ENCODE assay signal across 17 cellular contexts in the genomic region with DNA sequence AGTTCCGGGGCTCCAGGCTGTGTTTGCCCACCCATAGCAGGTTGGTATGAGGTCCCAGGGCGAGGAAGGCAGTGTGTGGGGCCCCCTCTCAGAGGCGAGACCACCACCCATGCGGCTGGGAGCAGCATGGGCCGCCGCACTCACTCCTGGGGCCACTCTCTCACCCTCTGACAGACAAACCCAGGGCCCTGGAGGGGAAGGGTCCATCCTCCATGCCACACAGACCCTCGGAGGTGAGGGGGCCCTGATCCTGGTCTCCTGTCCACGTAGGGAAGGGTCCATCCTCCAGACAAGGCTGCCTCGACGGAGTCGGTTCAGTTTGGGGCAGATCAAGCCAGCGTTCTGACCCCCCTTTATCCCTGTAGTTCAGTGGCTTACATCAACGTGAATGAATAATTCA.
"Had no signal": no experiment of that assay in that cellular context is flagged by ENCODE, and none has a peak within 500 bp of the region (broad histone marks: within the 10 kb centered on the region; RNA-seq: fewer than 3 reads in every experiment).

No MANE protein-coding gene starts in this region.

- H3K36me3 ChIP-seq: neural progenitor cell, pancreas, uterus had no signal

- H3K4me2 ChIP-seq: neural progenitor cell had no signal

- H3K9ac ChIP-seq: neural progenitor cell had no signal

- FAIRE-seq: bronchial epithelial cell, pancreas had no signal

- H2AFZ ChIP-seq: neural progenitor cell had no signal

- H3K27ac ChIP-seq: ascending aorta, gastroesophageal sphincter, neural progenitor cell, pancreas, tibial artery, uterus, WERI-Rb-1 had no signal

- ATAC-seq: activated CD8-positive, alpha-beta memory T cell treated with anti-CD3 and anti-CD28 coated beads, Interleukin-2, amount 10 ng/mL, durations not matched to agents 7 days and 5 days; activated naive CD8-positive, alpha-beta T cell treated with anti-CD3 and anti-CD28 coated beads, Interleukin-2, amount 50 U/mL, for 24 hours; pancreas; T-helper 17 cell had no signal

- H3K9me3 ChIP-seq: ascending aorta, gastroesophageal sphincter, pancreas, tibial artery, uterus had no signal

- DNase-seq: activated CD4-positive, alpha-beta memory T cell treated with anti-CD3 and anti-CD28 coated beads for 36 hours; activated CD8-positive, alpha-beta memory T cell treated with anti-CD3 and anti-CD28 coated beads, Interleukin-2, amount 10 ng/mL, durations not matched to agents 7 days and 5 days; activated naive CD4-positive, alpha-beta T cell treated with anti-CD3 and anti-CD28 coated beads for 36 hours; activated naive CD8-positive, alpha-beta T cell treated with anti-CD3 and anti-CD28 coated beads, Interleukin-2, amount 50 U/mL, for 24 hours; activated T-cell treated with anti-CD3 and anti-CD28 coated beads, Interleukin-2, amount 50 U/mL, for 1 hour; islet precursor cell; stimulated activated CD4-positive, alpha-beta T cell treated with anti-CD3 and anti-CD28 coated beads, Interleukin-2, amount 100 ng/mL, for 48 hours; stimulated activated naive CD4-positive, alpha-beta T cell; T-helper 17 cell; tibial artery; uterus; WERI-Rb-1 had no signal

- H3K4me3 ChIP-seq: ascending aorta, gastroesophageal sphincter, neural progenitor cell, pancreas, tibial artery, uterus had no signal

- H3K27me3 ChIP-seq: ascending aorta, gastroesophageal sphincter, neural progenitor cell, pancreas, tibial artery, uterus had no signal

- H3K4me1 ChIP-seq: ascending aorta, neural progenitor cell, pancreas, tibial artery, uterus had no signal
